ENCODE assay signal across 9 cellular contexts in the genomic region with DNA sequence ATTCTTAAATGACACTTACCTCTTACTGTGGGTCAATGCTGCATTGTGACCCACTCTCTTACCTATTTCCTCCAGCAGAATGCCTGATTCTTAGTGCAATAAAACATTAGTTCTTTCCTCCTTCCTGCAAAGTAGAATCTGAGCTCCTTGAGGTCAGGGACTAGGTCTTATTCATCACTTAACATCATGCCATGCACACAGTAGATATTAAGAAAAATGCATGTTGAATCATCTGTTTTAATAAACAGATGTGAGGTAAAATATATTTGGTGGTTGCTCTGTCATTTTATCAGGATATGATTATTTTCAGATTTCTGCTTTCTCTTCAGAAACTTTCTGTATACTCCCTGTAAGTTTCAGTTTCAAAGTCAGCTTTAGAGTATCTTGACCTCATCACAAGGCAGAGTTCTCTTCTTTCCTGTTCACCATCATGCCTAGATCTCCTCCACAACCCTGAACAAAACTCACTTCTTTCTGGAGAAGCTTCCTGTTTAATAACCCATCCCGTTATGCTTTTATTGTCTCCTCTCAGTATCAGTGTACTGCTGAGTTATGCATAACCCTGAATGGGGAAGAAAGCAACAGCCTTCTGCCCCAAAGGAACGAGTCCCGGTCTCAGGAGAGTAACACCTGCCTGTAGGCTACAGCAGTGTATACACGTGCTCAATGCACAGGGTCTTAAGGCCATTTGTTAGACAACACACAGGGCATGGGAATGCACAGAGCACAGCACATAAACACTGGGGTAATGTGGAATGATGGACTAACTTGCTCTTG. TPM values are rescaled to one million over a fixed set of nuclear protein-coding genes. Genes with fewer than 3 reads are reported as not detected.
DNase-seq lines count a peak whose midpoint lies in the region; ATAC-seq, FAIRE-seq and TF ChIP-seq lines count a peak whose summit lies in the region.
"Had no signal": no experiment of that assay in that cellular context is flagged by ENCODE, and none has a peak within 500 bp of the region (broad histone marks: within the 10 kb centered on the region; RNA-seq: fewer than 3 reads in every experiment).

No MANE protein-coding gene starts in this region.

- peak overlapping the region in 1 of 2 donors; percentile 63 for H3K27ac ChIP-seq in small intestine (ENCODE audit: low read depth in 1 of 2, low read length in 1 of 2)

- FAIRE-seq in small intestine (lab: Jason Lieb, UNC), result no peak
- FAIRE-seq: endometrium had no signal

- POLR2A ChIA-PET in activated CD8-positive, alpha-beta T cell treated with anti-CD3 and anti-CD28 coated beads for 36 hours (lab: Charles Lee), result interaction anchor here (0.6 to 2.2 kb wide), 6 partner anchors 13 to 568 kb away, joined by 3 to 12 read pairs (median 4); a partner anchor contains a TSS

- 8 to 20% (median 16%) methylated on average over 4 of the region's 4 CpGs for WGBS in small intestine, 3 donors

- no peak for DNase-seq in activated CD8-positive, alpha-beta T cell treated with anti-CD3 and anti-CD28 coated beads for 36 hours
- DNase-seq in small intestine, result peak; percentile 48
- no peak for DNase-seq in cortex of kidney (lab: John Stamatoyannopoulos, UW)
- DNase-seq in NCI-H2171 treated with DMSO at 0.1 percent for 48 hours (lab: John Stamatoyannopoulos, UW), result no peak
- no peak for DNase-seq in kidney glomerular epithelial cell (lab: John Stamatoyannopoulos, UW)
- DNase-seq: NCI-H82 had no signal

- peak overlapping the region; percentile 9 for H3K4me3 Mint-ChIP-seq in activated CD8-positive, alpha-beta T cell treated with anti-CD3 and anti-CD28 coated beads for 36 hours

- no peaks in the 10 kb centered on the region for H3K9me3 ChIP-seq in small intestine (ENCODE audit: control insufficient read depth, low read depth)

- CTCF ChIA-PET in activated CD8-positive, alpha-beta T cell treated with anti-CD3 and anti-CD28 coated beads for 36 hours (lab: Charles Lee), result interaction anchor here (0.8 to 1.6 kb wide), 7 partner anchors 30 to 78 kb away, joined by 3 to 8 read pairs (median 3); a partner anchor contains a TSS

- no peaks in the 10 kb centered on the region for H3K27me3 Mint-ChIP-seq in activated CD8-positive, alpha-beta T cell treated with anti-CD3 and anti-CD28 coated beads for 36 hours

- H3K27me3 ChIP-seq in small intestine (ENCODE audit: control insufficient read depth in 2 of 2, insufficient read depth in 2 of 2, low read length in 2 of 2), result no peaks in the 10 kb centered on the region

- no peaks in the 10 kb centered on the region for H3K36me3 ChIP-seq in small intestine (ENCODE audit: control insufficient read depth in 2 of 2, insufficient read depth in 2 of 2, low read length in 2 of 2)

- H3K4me1 Mint-ChIP-seq in activated CD8-positive, alpha-beta T cell treated with anti-CD3 and anti-CD28 coated beads for 36 hours (ENCODE audit: low read depth), result peaks cover 39% of the 10 kb centered on the region

- peak; percentile 63 for ATAC-seq in GM18867 (IDR thresholded peaks at IDR 0.05; ENCODE audit: unreplicated experiment)
- peak; percentile 71 for ATAC-seq in HG02642 (IDR thresholded peaks at IDR 0.05; ENCODE audit: poor library complexity, unreplicated experiment)
- peak; percentile 85 for ATAC-seq in activated CD8-positive, alpha-beta T cell treated with anti-CD3 and anti-CD28 coated beads for 36 hours

- peak overlapping the region; percentile 65 for H3K27ac Mint-ChIP-seq in activated CD8-positive, alpha-beta T cell treated with anti-CD3 and anti-CD28 coated beads for 36 hours

- H3K36me3 Mint-ChIP-seq in activated CD8-positive, alpha-beta T cell treated with anti-CD3 and anti-CD28 coated beads for 36 hours (ENCODE audit: low read depth), result no peaks in the 10 kb centered on the region

- H3K9me3 Mint-ChIP-seq in activated CD8-positive, alpha-beta T cell treated with anti-CD3 and anti-CD28 coated beads for 36 hours, result no peaks in the 10 kb centered on the region

- no peak for TF ChIP-seq CTCF in activated CD8-positive, alpha-beta T cell treated with anti-CD3 and anti-CD28 coated beads for 36 hours (IDR thresholded peaks at IDR 0.05)

- no peak overlapping the region for H3K4me3 ChIP-seq in small intestine (ENCODE audit: low read depth in 1 of 2, low read length in 2 of 2)

- intact Hi-C loops in activated CD8-positive, alpha-beta T cell treated with anti-CD3 and anti-CD28 coated beads for 36 hours (cut with micrococcal nuclease), result no loop called here

- peaks cover 11 to 16% of the 10 kb centered on the region in 2 donors for H3K4me1 ChIP-seq in small intestine (ENCODE audit: control insufficient read depth in 2 of 2, insufficient read depth in 1 of 2, low read depth in 1 of 2, low read length in 1 of 2)

RNA-seq across cellular contexts. Expression of a gene that starts 30.3 kb away (rescaled TPM):
- 100 to 1,000 TPM; 104 to 110 TPM for total RNA-seq in activated CD8-positive, alpha-beta T cell treated with anti-CD3 and anti-CD28 coated beads for 36 hours
- polyA plus RNA-seq in small intestine, result 10 to 100 TPM; 70.3 to 79.8 (median 79.6) TPM

RNA-seq across cellular contexts. Expression of a gene that starts 35.0 kb away (rescaled TPM):
- 1 to 10 TPM in 1 of 2 experiments, under 1 TPM in 1; 0.34 to 1.1 TPM for total RNA-seq in activated CD8-positive, alpha-beta T cell treated with anti-CD3 and anti-CD28 coated beads for 36 hours
- 10 to 100 TPM in 1 of 3 donors, 1 to 10 TPM in 2; 3.5 to 25.8 (median 5.6) TPM for polyA plus RNA-seq in small intestine

RNA-seq across cellular contexts. Expression of a gene that starts 53.7 kb away (rescaled TPM):
- total RNA-seq in activated CD8-positive, alpha-beta T cell treated with anti-CD3 and anti-CD28 coated beads for 36 hours, result 10 to 100 TPM; 21.1 to 24.1 TPM
- 1 to 10 TPM in 2 of 3 donors, under 1 TPM in 1; 0.89 to 3.1 (median 2.2) TPM for polyA plus RNA-seq in small intestine
